25 cellular contexts compared by ENCODE assay signal in the genomic region with DNA sequence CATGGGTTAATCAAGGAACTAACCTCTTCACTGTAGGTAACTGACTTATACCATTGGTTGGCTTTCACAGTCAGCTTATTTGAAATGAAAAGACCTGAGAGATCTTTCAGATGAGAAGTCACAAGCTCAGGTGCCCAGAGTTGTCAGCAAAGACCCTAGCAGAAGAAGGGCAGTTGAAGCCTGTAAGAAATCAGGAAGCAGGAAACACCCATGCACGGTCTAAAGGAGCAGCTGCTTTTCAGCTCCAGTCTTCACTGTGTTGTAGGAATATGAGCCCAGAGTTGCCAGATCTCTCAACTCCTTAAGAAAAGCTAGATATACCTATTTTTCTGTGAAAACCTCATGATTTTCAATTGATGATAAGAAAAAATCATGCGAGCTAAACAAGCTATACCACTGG.
DNase-seq lines count a peak whose midpoint lies in the region; ATAC-seq and TF ChIP-seq lines count a peak whose summit lies in the region.
"Had no signal": no experiment of that assay in that cellular context is flagged by ENCODE, and none has a peak within 500 bp of the region (broad histone marks: within the 10 kb centered on the region; RNA-seq: fewer than 3 reads in every experiment).

No MANE protein-coding gene starts in this region.

- no peak overlapping the region for H2AFZ ChIP-seq in OCI-LY3 (ENCODE audit: low read depth, low read length)

- no peaks in the 10 kb centered on the region for H3K79me2 ChIP-seq in OCI-LY3 (ENCODE audit: low read length)

- peaks cover 0 to 97% (median 0%) of the 10 kb centered on the region in 11 experiments; a peak in 9 of 22 replicates for H4K20me1 ChIP-seq in BLaER1 treated with 17β-estradiol and CSF1 and Interleukin-3, amounts not matched to agents 10 nM and 100 nM
- no peaks in the 10 kb centered on the region for H4K20me1 ChIP-seq in OCI-LY3 (ENCODE audit: insufficient read depth, low read length)

- peak overlapping the region; percentile 37 to 75 (median 59) for H3K4me2 ChIP-seq in BLaER1 treated with 17β-estradiol and CSF1 and Interleukin-3, amounts not matched to agents 10 nM and 100 nM
- peak overlapping the region; percentile 32; the same call in 1 of the 2 replicates for H3K4me2 ChIP-seq in OCI-LY3 (ENCODE audit: low read length)

- POLR2A ChIA-PET in activated CD4-positive, alpha-beta T cell treated with anti-CD3 and anti-CD28 coated beads for 36 hours (lab: Charles Lee) = interaction anchor here (0.6 to 1.2 kb wide), 2 partner anchors 8 to 17 kb away, joined by 5 to 6 read pairs; no protein-coding TSS in a partner anchor

- H3K36me3 Mint-ChIP-seq in activated CD4-positive, alpha-beta T cell treated with anti-CD3 and anti-CD28 coated beads for 36 hours (ENCODE audit: low read depth) = peaks cover 77% of the 10 kb centered on the region

- TF ChIP-seq POLR2A in prostate gland (IDR thresholded peaks at IDR 0.05) = no peak

- WGBS in prostate gland = 94% methylated on average over 2 of the region's 2 CpGs

- H3K27me3 ChIP-seq in BLaER1 treated with 17β-estradiol and CSF1 and Interleukin-3, amounts not matched to agents 10 nM and 100 nM = no peaks in the 10 kb centered on the region
- no peaks in the 10 kb centered on the region for H3K27me3 ChIP-seq in OCI-LY3 (ENCODE audit: low read depth, low read length)
- no peaks in the 10 kb centered on the region for H3K27me3 ChIP-seq in left ventricle myocardium inferior (ENCODE audit: low read depth)
- H3K27me3 ChIP-seq in prostate gland (replicated peaks; ENCODE audit: insufficient read depth) = no peaks in the 10 kb centered on the region
- H3K27me3 ChIP-seq: brain microvascular endothelial cell, esophagus muscularis mucosa had no signal

- TF ChIP-seq CTCF in OCI-LY3 (IDR thresholded peaks at IDR 0.05; ENCODE audit: low read depth, low read length) = no peak
- no peak for TF ChIP-seq CTCF in mucosa of descending colon (IDR thresholded peaks at IDR 0.05)
- TF ChIP-seq CTCF in left ventricle myocardium inferior (IDR thresholded peaks at IDR 0.05; ENCODE audit: borderline replicate concordance) = no peak
- no peak for TF ChIP-seq CTCF in prostate gland (IDR thresholded peaks at IDR 0.05)

- CTCF ChIA-PET in activated CD4-positive, alpha-beta T cell treated with anti-CD3 and anti-CD28 coated beads for 36 hours (lab: Charles Lee) = interaction anchor here (0.6 to 1.2 kb wide), 5 partner anchors 9 to 209 kb away, joined by 3 to 4 read pairs (median 3); no protein-coding TSS in a partner anchor

- no peak overlapping the region for H3K4me3 ChIP-seq in BLaER1 treated with 17β-estradiol and CSF1 and Interleukin-3, amounts not matched to agents 10 nM and 100 nM
- H3K4me3 ChIP-seq in OCI-LY3 (ENCODE audit: low read length) (no peak overlapping the region), mucosa of descending colon (no peak overlapping the region), left ventricle myocardium inferior (no peak overlapping the region), prostate gland (no peak overlapping the region)
- H3K4me3 ChIP-seq: esophagus muscularis mucosa, lower lobe of right lung, skin epidermis, thoracic aorta had no signal

- ATAC-seq in activated CD4-positive, alpha-beta T cell treated with anti-CD3 and anti-CD28 coated beads for 36 hours = no peak
- ATAC-seq in mucosa of descending colon = peak; percentile 53
- ATAC-seq: activated CD8-positive, alpha-beta T cell treated with anti-CD3 and anti-CD28 coated beads for 36 hours; lower lobe of right lung had no signal

- H3K27me3 Mint-ChIP-seq in activated CD4-positive, alpha-beta T cell treated with anti-CD3 and anti-CD28 coated beads for 36 hours = no peaks in the 10 kb centered on the region
- H3K27me3 Mint-ChIP-seq: activated CD8-positive, alpha-beta T cell treated with anti-CD3 and anti-CD28 coated beads for 36 hours had no signal

- intact Hi-C loops in activated CD4-positive, alpha-beta T cell treated with anti-CD3 and anti-CD28 coated beads for 36 hours (cut with DNase I, micrococcal nuclease) = no loop called here
- intact Hi-C loops in mucosa of descending colon (cut with DNase I, micrococcal nuclease) (no loop called here), left ventricle myocardium inferior (cut with micrococcal nuclease) (no loop called here), prostate gland (cut with DNase I) (loop anchor here (10.0 kb wide), 1 partner anchor 343 kb away; a partner anchor contains a TSS)

- H3K9ac ChIP-seq in BLaER1 treated with 17β-estradiol and CSF1 and Interleukin-3, amounts not matched to agents 10 nM and 100 nM = peak overlapping the region in 8 of 11 experiments; percentile 1 to 44 (median 34); a peak in 9 of 22 replicates
- no peak overlapping the region for H3K9ac ChIP-seq in OCI-LY3 (ENCODE audit: low read length)

- H3K27ac ChIP-seq in BLaER1 treated with 17β-estradiol and CSF1 and Interleukin-3, amounts not matched to agents 10 nM and 100 nM = peak overlapping the region; percentile 30 to 64 (median 56); a peak in 21 of 22 replicates
- H3K27ac ChIP-seq in OCI-LY3 (ENCODE audit: low read length) (no peak overlapping the region), left ventricle myocardium inferior (replicated peaks) (no peak overlapping the region), prostate gland (peak overlapping the region in 1 of 2 donors; percentile 4)
- H3K27ac ChIP-seq: brain microvascular endothelial cell, esophagus muscularis mucosa, lower lobe of right lung, thoracic aorta had no signal

- no peaks in the 10 kb centered on the region for H3K9me3 ChIP-seq in BLaER1 treated with 17β-estradiol and CSF1 and Interleukin-3, amounts not matched to agents 10 nM and 100 nM (replicated peaks in 1 of 11)
- H3K9me3 ChIP-seq in OCI-LY3 (ENCODE audit: insufficient read depth, low read length) (no peaks in the 10 kb centered on the region), mucosa of descending colon (no peaks in the 10 kb centered on the region), left ventricle myocardium inferior (replicated peaks) (no peaks in the 10 kb centered on the region), prostate gland (no peaks in the 10 kb centered on the region)
- H3K9me3 ChIP-seq: esophagus muscularis mucosa, lower lobe of right lung, thoracic aorta had no signal

- peaks cover 56 to 95% (median 73%) of the 10 kb centered on the region in 11 experiments for H3K36me3 ChIP-seq in BLaER1 treated with 17β-estradiol and CSF1 and Interleukin-3, amounts not matched to agents 10 nM and 100 nM
- H3K36me3 ChIP-seq in OCI-LY3 (replicated peaks; ENCODE audit: low read depth, low read length) = no peaks in the 10 kb centered on the region
- H3K36me3 ChIP-seq in mucosa of descending colon (ENCODE audit: low read depth) = no peaks in the 10 kb centered on the region
- no peaks in the 10 kb centered on the region for H3K36me3 ChIP-seq in left ventricle myocardium inferior
- H3K36me3 ChIP-seq in prostate gland = no peaks in the 10 kb centered on the region
- H3K36me3 ChIP-seq: brain microvascular endothelial cell, esophagus muscularis mucosa, lower lobe of right lung, thoracic aorta had no signal

- DNase-seq in activated CD4-positive, alpha-beta T cell treated with anti-CD3 and anti-CD28 coated beads for 36 hours = no peak
- DNase-seq in activated CD4-positive, alpha-beta T cell treated with anti-CD3 and anti-CD28 coated beads, Interleukin-2, amount 50 U/mL, for 1 hour = no peak
- DNase-seq in mucosa of descending colon (no peak), AG20443 (ENCODE audit: low spot score) (no peak), left ventricle myocardium inferior (no peak), prostate gland (ENCODE audit: low spot score) (no peak)
- DNase-seq: activated CD8-positive, alpha-beta T cell treated with anti-CD3 and anti-CD28 coated beads for 36 hours; activated T-cell treated with anti-CD3 and anti-CD28 coated beads, Interleukin-2, amount 50 U/mL, for 48 hours; brain microvascular endothelial cell; DMS 273 treated with DMSO at 0.1 percent for 48 hours; effector memory CD4-positive, alpha-beta T cell; HFFc6; hypothalamus; lower lobe of right lung; NCI-H1092 treated with DMSO at 0.1 percent for 48 hours; NCI-H2081; NCI-H446; SIG-M5; stimulated activated CD4-positive, alpha-beta T cell treated with anti-CD3 and anti-CD28 coated beads, Interleukin-1b, Interleukin-23, amount 100 ng/mL, for 48 hours; T-helper 2 cell had no signal

- H3K9me3 Mint-ChIP-seq in activated CD4-positive, alpha-beta T cell treated with anti-CD3 and anti-CD28 coated beads for 36 hours (ENCODE audit: low read depth) = no peaks in the 10 kb centered on the region
- H3K9me3 Mint-ChIP-seq: activated CD8-positive, alpha-beta T cell treated with anti-CD3 and anti-CD28 coated beads for 36 hours; HFFc6 had no signal

- H3K4me1 ChIP-seq in BLaER1 treated with 17β-estradiol and CSF1 and Interleukin-3, amounts not matched to agents 10 nM and 100 nM = peaks cover 75 to 99% (median 83%) of the 10 kb centered on the region in 10 experiments
- H3K4me1 ChIP-seq in OCI-LY3 (ENCODE audit: low read length) = peaks cover 8% of the 10 kb centered on the region
- peaks cover 1% of the 10 kb centered on the region for H3K4me1 ChIP-seq in mucosa of descending colon (ENCODE audit: low read depth)
- H3K4me1 ChIP-seq in left ventricle myocardium inferior = peaks cover 8% of the 10 kb centered on the region
- peaks cover 7% of the 10 kb centered on the region for H3K4me1 ChIP-seq in prostate gland (replicated peaks)
- H3K4me1 ChIP-seq: lower lobe of right lung had no signal

- peak overlapping the region; percentile 77 for H3K27ac Mint-ChIP-seq in activated CD4-positive, alpha-beta T cell treated with anti-CD3 and anti-CD28 coated beads for 36 hours
- H3K27ac Mint-ChIP-seq: activated CD8-positive, alpha-beta T cell treated with anti-CD3 and anti-CD28 coated beads for 36 hours had no signal

- peaks cover 88% of the 10 kb centered on the region for H3K4me1 Mint-ChIP-seq in activated CD4-positive, alpha-beta T cell treated with anti-CD3 and anti-CD28 coated beads for 36 hours

- no peak overlapping the region for H3K4me3 Mint-ChIP-seq in activated CD4-positive, alpha-beta T cell treated with anti-CD3 and anti-CD28 coated beads for 36 hours
- H3K4me3 Mint-ChIP-seq: activated CD8-positive, alpha-beta T cell treated with anti-CD3 and anti-CD28 coated beads for 36 hours; HFFc6 had no signal

Comparison
In these comparisons a context has a peak if more than half of its experiments do, and no peak if none do; other contexts are left out.
1. H3K27ac ChIP-seq: peak in BLaER1 treated with 17β-estradiol and CSF1 and Interleukin-3, amounts not matched to agents 10 nM and 100 nM (11 of 11); none in OCI-LY3 (single experiment) and left ventricle myocardium inferior (single experiment).